ENCODE assay signal across 8 cellular contexts in the genomic region with DNA sequence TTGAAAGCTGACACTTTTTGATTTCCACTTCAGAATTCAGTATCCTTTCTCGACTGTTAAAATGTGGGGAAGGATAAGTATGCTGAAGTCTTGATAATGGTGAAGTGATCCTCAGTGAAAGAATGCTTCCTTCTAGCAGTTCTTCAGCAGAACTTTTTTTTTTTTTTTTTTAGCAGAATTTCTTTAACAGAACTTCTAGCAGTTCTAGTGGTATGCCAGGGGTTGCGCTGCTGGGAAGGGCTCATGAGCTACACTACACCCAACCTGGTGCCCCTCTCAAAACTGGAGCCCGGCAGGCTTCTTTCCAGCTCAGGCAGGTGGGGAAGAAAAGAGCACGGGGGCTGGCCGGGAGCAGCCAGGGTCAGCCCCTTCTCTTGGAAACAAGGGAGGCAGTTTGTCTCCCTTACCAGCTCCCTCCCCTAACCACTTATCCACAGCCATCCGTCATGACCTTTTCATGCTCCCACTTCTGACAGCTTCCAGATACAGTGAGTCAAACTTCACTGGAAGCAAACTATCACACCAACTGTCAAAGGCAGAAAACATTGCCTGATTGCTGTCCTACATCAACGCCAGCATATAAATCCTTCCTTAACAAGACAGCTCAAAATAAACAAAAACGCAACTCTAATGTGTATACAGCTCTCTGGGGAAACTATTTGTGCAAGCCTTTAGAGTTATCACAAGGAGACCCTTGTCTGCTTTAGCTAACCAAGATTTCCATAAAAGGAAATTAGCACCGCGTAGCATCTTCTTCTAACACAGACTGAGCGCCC.
A peak's percentile ranks its signal among the peaks of the same experiment; 100 is the strongest.
DNase-seq lines count a peak whose midpoint lies in the region; ATAC-seq and TF ChIP-seq lines count a peak whose summit lies in the region.

No MANE protein-coding gene starts in this region.

- ATAC-seq in Right ventricle myocardium superior (ENCODE audit: poor library complexity) (peak; percentile 79), HG03175 (IDR thresholded peaks at IDR 0.05; ENCODE audit: unreplicated experiment) (no peak), HG03097 (IDR thresholded peaks at IDR 0.05; ENCODE audit: low FRiP score, unreplicated experiment) (no peak)

- intact Hi-C loops in Right ventricle myocardium superior (cut with DNase I) = no loop called here

- H3K9me2 ChIP-seq in GM23248 (ENCODE audit: insufficient read depth) = no peaks in the 10 kb centered on the region
- no peaks in the 10 kb centered on the region for H3K9me2 ChIP-seq in SK-N-SH

- H3K9me3 ChIP-seq in GM23248 (ENCODE audit: low read depth) (no peaks in the 10 kb centered on the region), SK-N-SH (no peaks in the 10 kb centered on the region)

- H3K36me3 ChIP-seq in GM23248 (ENCODE audit: low read depth) = no peaks in the 10 kb centered on the region
- H3K36me3 ChIP-seq in SK-N-SH (replicated peaks in 1 of 2; ENCODE audit: control insufficient read depth in 1 of 2, insufficient read depth in 2 of 2, low read length in 1 of 2) = peaks cover 12 to 19% of the 10 kb centered on the region in 2 experiments

- TF ChIP-seq CTCF in SK-N-SH (IDR thresholded peaks at IDR 0.05) = peak; percentile 26

- H3K4me1 ChIP-seq in GM23248 (ENCODE audit: insufficient read depth) = peaks cover 23% of the 10 kb centered on the region
- H3K4me1 ChIP-seq in SK-N-SH (ENCODE audit: control insufficient read depth in 1 of 2, insufficient read depth in 2 of 2, low read depth in 1 of 2, low read length in 1 of 2) = peaks cover 14 to 46% of the 10 kb centered on the region in 2 experiments

- H3F3A ChIP-seq in GM23248 (ENCODE audit: insufficient read depth) = no peaks in the 10 kb centered on the region; the same call in 1 of the 2 replicates
- H3F3A ChIP-seq in SK-N-SH (replicated peaks; ENCODE audit: insufficient read depth) = peaks cover 10% of the 10 kb centered on the region

- CTCF ChIA-PET in SK-N-SH (lab: Yijun Ruan, JAX) = interaction anchor here (0.6 to 1.6 kb wide), 5 partner anchors 11 to 621 kb away, joined by 3 to 6 read pairs (median 3); no protein-coding TSS in a partner anchor

- POLR2A ChIA-PET in SK-N-SH (lab: Yijun Ruan, JAX) = interaction anchor here (0.5 kb wide), 1 partner anchor 56 kb away, joined by 4 read pairs; no protein-coding TSS in a partner anchor

- WGBS in GM23248 (ENCODE audit: low coverage in 1 of 2, low lambda C conversion rate in 2 of 2, missing lambda C conversion rate in 2 of 2), 2 experiments = 39 to 41% methylated on average over 11 of the region's 11 CpGs
- 34% methylated on average over 11 of the region's 11 CpGs for WGBS in SK-N-SH (ENCODE audit: low lambda C conversion rate)

- TF ChIP-seq RAD21 in SK-N-SH (IDR thresholded peaks at IDR 0.05; ENCODE audit: low read length) = 0 out of 2 replicates have a peak, but pooled peaks have one; percentile 5

- H3K4me3 ChIP-seq in GM23248 = 0 out of 2 replicates have a peak overlapping the region, but pooled peaks have one; percentile 10
- H3K4me3 ChIP-seq in SK-N-SH (ENCODE audit: low read depth in 2 of 2, low read length in 1 of 2) = no peak overlapping the region; a peak in 1 of 4 replicates

- in situ Hi-C loops in GM23248 (cut with MboI) = no loop called here

- H4K20me1 ChIP-seq in GM23248 (ENCODE audit: insufficient read depth) (no peaks in the 10 kb centered on the region), SK-N-SH (ENCODE audit: insufficient read depth) (peaks cover 4% of the 10 kb centered on the region)

- H2AFZ ChIP-seq in GM23248 = no peak overlapping the region
- H2AFZ ChIP-seq in SK-N-SH (ENCODE audit: low read depth) = no peak overlapping the region

- DNase-seq in GM23248 (peak; percentile 53), SK-N-SH (peak; percentile 75), Right ventricle myocardium superior (peak; percentile 50), pulmonary artery endothelial cell (ENCODE audit: low read depth, low spot score) (peak; percentile 11), middle frontal gyrus (ENCODE audit: extremely low spot score, low spot score) (no peak)
- DNase-seq in stimulated activated CD4-positive, alpha-beta T cell treated with anti-CD3 and anti-CD28 coated beads, Interleukin-15, amount 100 ng/mL, for 24 hours = no peak

- H3K27ac ChIP-seq in GM23248 = no peak overlapping the region
- peak overlapping the region; percentile 81 to 82 for H3K27ac ChIP-seq in SK-N-SH (ENCODE audit: low read depth in 2 of 2, low read length in 1 of 2)

- H3K4me2 ChIP-seq in GM23248 (ENCODE audit: unreplicated experiment) (peak overlapping the region; percentile 8), SK-N-SH (peak overlapping the region; percentile 67)

- peaks cover 11% of the 10 kb centered on the region; the same call in 1 of the 2 replicates for H3K79me2 ChIP-seq in GM23248 (ENCODE audit: insufficient read depth)
- no peaks in the 10 kb centered on the region for H3K79me2 ChIP-seq in SK-N-SH (ENCODE audit: insufficient read depth)

- no peak overlapping the region for H3K9ac ChIP-seq in GM23248
- H3K9ac ChIP-seq in SK-N-SH = no peak overlapping the region; the same call in 1 of the 2 replicates

- TF ChIP-seq EP300 in SK-N-SH (IDR thresholded peaks at IDR 0.05; ENCODE audit: borderline replicate concordance in 1 of 2, low read depth in 1 of 2, low read length in 1 of 2) = peak; percentile 95 to 97

- H3K27me3 ChIP-seq in GM23248 (replicated peaks; ENCODE audit: insufficient read depth) (no peaks in the 10 kb centered on the region), SK-N-SH (ENCODE audit: insufficient read depth) (no peaks in the 10 kb centered on the region)

TF ChIP-seq in SK-N-SH, 30 proteins besides CTCF, POLR2A, EP300 and RAD21 (continues in another document):
- TF ChIP-seq JUND (IDR thresholded peaks at IDR 0.05) (peak; percentile 94), FOXJ3 (CRISPR knock-in tag; IDR thresholded peaks at IDR 0.05) (peak; percentile 41; the same call in 1 of the 2 replicates), EZH2phosphoT487 (IDR thresholded peaks at IDR 0.05; ENCODE audit: borderline replicate concordance, low read depth) (no peak), FOXM1 (IDR thresholded peaks at IDR 0.05; ENCODE audit: low read depth) (peak; percentile 90), SMC3 (IDR thresholded peaks at IDR 0.05; ENCODE audit: low read depth, low read length) (no peak), FOSL2 (IDR thresholded peaks at IDR 0.05; ENCODE audit: borderline replicate concordance, low read depth) (peak; percentile 81; the same call in 1 of the 2 replicates), ELF1 (IDR thresholded peaks at IDR 0.05) (0 out of 2 replicates have a peak, but pooled peaks have one; percentile 34), CHD2 (IDR thresholded peaks at IDR 0.05; ENCODE audit: low read length, partially characterized antibody) (peak; percentile 59), RXRA (IDR thresholded peaks at IDR 0.05; ENCODE audit: borderline replicate concordance, low read depth) (peak; percentile 99)
- TF ChIP-seq, protein P1, sequence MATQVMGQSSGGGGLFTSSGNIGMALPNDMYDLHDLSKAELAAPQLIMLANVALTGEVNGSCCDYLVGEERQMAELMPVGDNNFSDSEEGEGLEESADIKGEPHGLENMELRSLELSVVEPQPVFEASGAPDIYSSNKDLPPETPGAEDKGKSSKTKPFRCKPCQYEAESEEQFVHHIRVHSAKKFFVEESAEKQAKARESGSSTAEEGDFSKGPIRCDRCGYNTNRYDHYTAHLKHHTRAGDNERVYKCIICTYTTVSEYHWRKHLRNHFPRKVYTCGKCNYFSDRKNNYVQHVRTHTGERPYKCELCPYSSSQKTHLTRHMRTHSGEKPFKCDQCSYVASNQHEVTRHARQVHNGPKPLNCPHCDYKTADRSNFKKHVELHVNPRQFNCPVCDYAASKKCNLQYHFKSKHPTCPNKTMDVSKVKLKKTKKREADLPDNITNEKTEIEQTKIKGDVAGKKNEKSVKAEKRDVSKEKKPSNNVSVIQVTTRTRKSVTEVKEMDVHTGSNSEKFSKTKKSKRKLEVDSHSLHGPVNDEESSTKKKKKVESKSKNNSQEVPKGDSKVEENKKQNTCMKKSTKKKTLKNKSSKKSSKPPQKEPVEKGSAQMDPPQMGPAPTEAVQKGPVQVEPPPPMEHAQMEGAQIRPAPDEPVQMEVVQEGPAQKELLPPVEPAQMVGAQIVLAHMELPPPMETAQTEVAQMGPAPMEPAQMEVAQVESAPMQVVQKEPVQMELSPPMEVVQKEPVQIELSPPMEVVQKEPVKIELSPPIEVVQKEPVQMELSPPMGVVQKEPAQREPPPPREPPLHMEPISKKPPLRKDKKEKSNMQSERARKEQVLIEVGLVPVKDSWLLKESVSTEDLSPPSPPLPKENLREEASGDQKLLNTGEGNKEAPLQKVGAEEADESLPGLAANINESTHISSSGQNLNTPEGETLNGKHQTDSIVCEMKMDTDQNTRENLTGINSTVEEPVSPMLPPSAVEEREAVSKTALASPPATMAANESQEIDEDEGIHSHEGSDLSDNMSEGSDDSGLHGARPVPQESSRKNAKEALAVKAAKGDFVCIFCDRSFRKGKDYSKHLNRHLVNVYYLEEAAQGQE (IDR thresholded peaks at IDR 0.05; ENCODE audit: low read depth, low read length) = peak; percentile 57
- TF ChIP-seq, protein P2, sequence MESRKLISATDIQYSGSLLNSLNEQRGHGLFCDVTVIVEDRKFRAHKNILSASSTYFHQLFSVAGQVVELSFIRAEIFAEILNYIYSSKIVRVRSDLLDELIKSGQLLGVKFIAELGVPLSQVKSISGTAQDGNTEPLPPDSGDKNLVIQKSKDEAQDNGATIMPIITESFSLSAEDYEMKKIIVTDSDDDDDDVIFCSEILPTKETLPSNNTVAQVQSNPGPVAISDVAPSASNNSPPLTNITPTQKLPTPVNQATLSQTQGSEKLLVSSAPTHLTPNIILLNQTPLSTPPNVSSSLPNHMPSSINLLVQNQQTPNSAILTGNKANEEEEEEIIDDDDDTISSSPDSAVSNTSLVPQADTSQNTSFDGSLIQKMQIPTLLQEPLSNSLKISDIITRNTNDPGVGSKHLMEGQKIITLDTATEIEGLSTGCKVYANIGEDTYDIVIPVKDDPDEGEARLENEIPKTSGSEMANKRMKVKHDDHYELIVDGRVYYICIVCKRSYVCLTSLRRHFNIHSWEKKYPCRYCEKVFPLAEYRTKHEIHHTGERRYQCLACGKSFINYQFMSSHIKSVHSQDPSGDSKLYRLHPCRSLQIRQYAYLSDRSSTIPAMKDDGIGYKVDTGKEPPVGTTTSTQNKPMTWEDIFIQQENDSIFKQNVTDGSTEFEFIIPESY (IDR thresholded peaks at IDR 0.05; ENCODE audit: borderline replicate concordance, low read depth) = peak; percentile 80; the same call in 1 of the 2 replicates
- TF ChIP-seq, protein P3, sequence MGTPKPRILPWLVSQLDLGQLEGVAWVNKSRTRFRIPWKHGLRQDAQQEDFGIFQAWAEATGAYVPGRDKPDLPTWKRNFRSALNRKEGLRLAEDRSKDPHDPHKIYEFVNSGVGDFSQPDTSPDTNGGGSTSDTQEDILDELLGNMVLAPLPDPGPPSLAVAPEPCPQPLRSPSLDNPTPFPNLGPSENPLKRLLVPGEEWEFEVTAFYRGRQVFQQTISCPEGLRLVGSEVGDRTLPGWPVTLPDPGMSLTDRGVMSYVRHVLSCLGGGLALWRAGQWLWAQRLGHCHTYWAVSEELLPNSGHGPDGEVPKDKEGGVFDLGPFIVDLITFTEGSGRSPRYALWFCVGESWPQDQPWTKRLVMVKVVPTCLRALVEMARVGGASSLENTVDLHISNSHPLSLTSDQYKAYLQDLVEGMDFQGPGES (IDR thresholded peaks at IDR 0.05; ENCODE audit: low read depth, low read length) = no peak

Comparison
In these comparisons a context has a peak if more than half of its experiments do, and no peak if none do; other contexts are left out.
1. DNase-seq: peak in GM23248 (single experiment), SK-N-SH (single experiment), Right ventricle myocardium superior (single experiment) and pulmonary artery endothelial cell (single experiment); none in middle frontal gyrus (single experiment) and stimulated activated CD4-positive, alpha-beta T cell treated with anti-CD3 and anti-CD28 coated beads, Interleukin-15, amount 100 ng/mL, for 24 hours (single experiment).